In genomic region chr22:44120314-44120704, GRCh38 we compare ENCODE assay signal across 25 cellular contexts.
"Had no signal": no experiment of that assay in that cellular context is flagged by ENCODE, and none has a peak within 500 bp of the region (broad histone marks: within the 10 kb centered on the region; RNA-seq: fewer than 3 reads in every experiment).

No MANE protein-coding gene starts in this region.

- H3K9me3 ChIP-seq: psoas muscle, suprapubic skin, transverse colon had no signal

- H3K27me3 ChIP-seq: cardiac muscle cell, dorsolateral prefrontal cortex, suprapubic skin, transverse colon had no signal

- DNase-seq: activated B cell treated with CpG ODN at 0.5 μM for 24 hours; activated CD4-positive, alpha-beta memory T cell treated with anti-CD3 and anti-CD28 coated beads for 36 hours; activated CD4-positive, alpha-beta T cell treated with anti-CD3 and anti-CD28 coated beads for 4 hours; activated naive CD4-positive, alpha-beta T cell treated with Interleukin-2 at 50 U/mL for 16 hours; activated naive CD8-positive, alpha-beta T cell treated with anti-CD3 and anti-CD28 coated beads, Interleukin-2, amount 10 ng/mL, durations not matched to agents 7 days and 5 days; amygdala; foreskin fibroblast; hypothalamus; kidney glomerular epithelial cell; left ventricle myocardium inferior; mammary epithelial cell; naive B cell; stimulated activated CD4-positive, alpha-beta T cell treated with anti-CD3 and anti-CD28 coated beads, Interleukin-15, amount 100 ng/mL, for 24 hours; stimulated activated CD4-positive, alpha-beta T cell treated with anti-CD3 and anti-CD28 coated beads, Interleukin-2, amount 100 ng/mL, for 48 hours; stimulated activated naive CD8-positive, alpha-beta T cell treated with anti-CD3 and anti-CD28 coated beads, Interleukin-15, amount 100 ng/mL, for 72 hours; transverse colon had no signal

- FAIRE-seq: TTC549 had no signal

- H3K36me3 ChIP-seq: cardiac muscle cell, transverse colon had no signal

- H3K27ac Mint-ChIP-seq: activated B cell treated with CpG ODN at 0.5 μM for 24 hours; activated CD4-positive, alpha-beta memory T cell treated with anti-CD3 and anti-CD28 coated beads for 36 hours; activated naive CD8-positive, alpha-beta T cell treated with anti-CD3 and anti-CD28 coated beads, Interleukin-2, amount 10 ng/mL, durations not matched to agents 7 days and 5 days; activated T-helper 2 cell treated with anti-CD3 and anti-CD28 coated beads, Interferon-gamma antibody, Interleukin-2, Interleukin-4, amounts not matched to agents 10 μg/mL and 5 μg/mL and 100 μg/mL, durations not matched to agents 14 hours and 24 hours and 36 hours had no signal

- H3K4me3 Mint-ChIP-seq: activated B cell treated with CpG ODN at 0.5 μM for 24 hours; activated CD4-positive, alpha-beta memory T cell treated with anti-CD3 and anti-CD28 coated beads for 36 hours; activated naive CD8-positive, alpha-beta T cell treated with anti-CD3 and anti-CD28 coated beads, Interleukin-2, amount 10 ng/mL, durations not matched to agents 7 days and 5 days; naive B cell; stimulated activated naive CD8-positive, alpha-beta T cell treated with anti-CD3 and anti-CD28 coated beads, Interleukin-15, amount 100 ng/mL, for 72 hours had no signal

- H3K4me1 ChIP-seq: suprapubic skin, transverse colon had no signal

- H3K27me3 Mint-ChIP-seq: activated B cell treated with CpG ODN at 0.5 μM for 24 hours; activated CD4-positive, alpha-beta memory T cell treated with anti-CD3 and anti-CD28 coated beads for 36 hours; activated naive CD8-positive, alpha-beta T cell treated with anti-CD3 and anti-CD28 coated beads, Interleukin-2, amount 10 ng/mL, durations not matched to agents 7 days and 5 days; naive B cell; stimulated activated naive CD8-positive, alpha-beta T cell treated with anti-CD3 and anti-CD28 coated beads, Interleukin-15, amount 100 ng/mL, for 72 hours had no signal

- ATAC-seq: psoas muscle; right cardiac atrium; stimulated activated naive CD8-positive, alpha-beta T cell treated with anti-CD3 and anti-CD28 coated beads, Interleukin-15, amount 100 ng/mL, for 72 hours had no signal

- H3K27ac ChIP-seq: cardiac muscle cell, dorsolateral prefrontal cortex, epithelial cell of prostate, left ventricle myocardium inferior, psoas muscle, skin epidermis, suprapubic skin, transverse colon had no signal

- H3K4me3 ChIP-seq: cardiac muscle cell, dorsolateral prefrontal cortex, left ventricle myocardium inferior, psoas muscle, skin epidermis, suprapubic skin, transverse colon had no signal
